ENCODE assay signal across 17 cellular contexts in genomic region chr1:101017448-101017847, GRCh38. TPM values are rescaled to one million over a fixed set of nuclear protein-coding genes. Genes with fewer than 3 reads are reported as not detected.
A peak's percentile ranks its signal among the peaks of the same experiment; 100 is the strongest.
DNase-seq lines count a peak whose midpoint lies in the region; ATAC-seq and TF ChIP-seq lines count a peak whose summit lies in the region.
"Had no signal": no experiment of that assay in that cellular context is flagged by ENCODE, and none has a peak within 500 bp of the region (broad histone marks: within the 10 kb centered on the region; RNA-seq: fewer than 3 reads in every experiment).

No MANE protein-coding gene starts in this region.

- H3K27me3 Mint-ChIP-seq in H9 (ENCODE audit: low read depth), result no peaks in the 10 kb centered on the region
- no peaks in the 10 kb centered on the region for H3K27me3 Mint-ChIP-seq in CD8-positive, alpha-beta T cell (ENCODE audit: low read depth)
- H3K27me3 Mint-ChIP-seq: CD4-positive, CD25-positive, alpha-beta regulatory T cell; IgD-negative memory B cell had no signal

- no peaks in the 10 kb centered on the region for H3K23me2 ChIP-seq in H9 (ENCODE audit: insufficient read length, low read depth, low read length, poor library complexity, severe bottlenecking)

- no peak overlapping the region for H2BK15ac ChIP-seq in H9 (ENCODE audit: low read depth, low read length)
- no peak overlapping the region for H2BK15ac ChIP-seq in mesendoderm (replicated peaks; ENCODE audit: low read depth)

- no peaks in the 10 kb centered on the region for H3K4me1 ChIP-seq in H9 (ENCODE audit: insufficient read depth, low read length)
- H3K4me1 ChIP-seq in iPS-18a (ENCODE audit: control insufficient read depth, low read depth, low read length), result peaks cover 7% of the 10 kb centered on the region
- no peaks in the 10 kb centered on the region for H3K4me1 ChIP-seq in mesendoderm (ENCODE audit: control insufficient read depth, low read depth, low read length)
- no peaks in the 10 kb centered on the region for H3K4me1 ChIP-seq in CD8-positive, alpha-beta T cell (ENCODE audit: insufficient read depth, low read length)
- H3K4me1 ChIP-seq: BE2C, Caco-2 had no signal

- H3K79me2 ChIP-seq in H9 (ENCODE audit: insufficient read depth, low read length) (no peaks in the 10 kb centered on the region), mesendoderm (ENCODE audit: control insufficient read depth, insufficient read depth, low read length) (no peaks in the 10 kb centered on the region)

- CTCF ChIA-PET in CD8-positive, alpha-beta T cell (lab: Charles Lee), result no interaction called here

- H3K4me3 Mint-ChIP-seq in H9, result no peak overlapping the region
- H3K4me3 Mint-ChIP-seq in CD8-positive, alpha-beta T cell, result no peak overlapping the region
- H3K4me3 Mint-ChIP-seq: CD4-positive, CD25-positive, alpha-beta regulatory T cell; IgD-negative memory B cell had no signal

- H4K91ac ChIP-seq in H9 (ENCODE audit: insufficient read length, low read depth, low read length), result no peak overlapping the region

- H3K4me1 Mint-ChIP-seq in H9, result peaks cover 9 to 11% of the 10 kb centered on the region in 2 experiments
- peaks cover 60% of the 10 kb centered on the region for H3K4me1 Mint-ChIP-seq in CD8-positive, alpha-beta T cell (ENCODE audit: low read depth)

- H2AFZ ChIP-seq in H9 (ENCODE audit: low read length), result no peak overlapping the region
- H2AFZ ChIP-seq: GM23248 had no signal

- no peak for DNase-seq in H9
- DNase-seq in NCI-H526 treated with DMSO at 0.1 percent for 48 hours (lab: John Stamatoyannopoulos, UW), result peak; percentile 75
- peak; percentile 10 for DNase-seq in mesendoderm
- DNase-seq in SKM-1 treated with dmso at 0.1 percent for 144 hours (lab: John Stamatoyannopoulos, UW; ENCODE audit: unreplicated experiment), result no peak
- DNase-seq in CD8-positive, alpha-beta T cell, result no peak
- DNase-seq in epidermal melanocyte (ENCODE audit: insufficient read length, low spot score), result no peak
- DNase-seq: ACHN; BE2C; C1 segment of cervical spinal cord; Caco-2; CD4-positive, CD25-positive, alpha-beta regulatory T cell; GDM1; GM23248; KBM-7 had no signal

- POLR2A ChIA-PET in CD8-positive, alpha-beta T cell (lab: Charles Lee), result no interaction called here

- H4K5ac ChIP-seq in H9 (ENCODE audit: insufficient read length, low read depth, low read length), result no peak overlapping the region
- H4K5ac ChIP-seq in mesendoderm (ENCODE audit: low read length), result no peak overlapping the region

- TF ChIP-seq CTCF in H9 (conservative IDR thresholded peaks at IDR 0.05), result no peak
- no peak for TF ChIP-seq CTCF in CD8-positive, alpha-beta T cell (IDR thresholded peaks at IDR 0.05)

- H4K8ac ChIP-seq in H9 (replicated peaks; ENCODE audit: insufficient read length, low read depth, low read length) (no peak overlapping the region), mesendoderm (ENCODE audit: low read depth, low read length) (no peak overlapping the region)

- no peak overlapping the region for H2BK12ac ChIP-seq in H9 (ENCODE audit: insufficient read length, low read depth, low read length)

- H3K27me3 ChIP-seq in H9 (ENCODE audit: insufficient read depth, low read length) (no peaks in the 10 kb centered on the region), iPS-18a (ENCODE audit: control insufficient read depth, insufficient read depth, low read length) (no peaks in the 10 kb centered on the region), mesendoderm (ENCODE audit: insufficient read depth, low read length, poor library complexity) (no peaks in the 10 kb centered on the region)
- no peaks in the 10 kb centered on the region for H3K27me3 ChIP-seq in CD8-positive, alpha-beta T cell (ENCODE audit: insufficient read depth, low read length)
- H3K27me3 ChIP-seq: BE2C had no signal

- H3K36me3 ChIP-seq in iPS-18a (ENCODE audit: control insufficient read depth, low read depth, low read length) (peaks cover 31% of the 10 kb centered on the region), mesendoderm (ENCODE audit: control insufficient read depth, insufficient read depth, low read length) (no peaks in the 10 kb centered on the region)
- no peaks in the 10 kb centered on the region for H3K36me3 ChIP-seq in CD8-positive, alpha-beta T cell (ENCODE audit: insufficient read depth, low read length)

- no peaks in the 10 kb centered on the region for H3K79me1 ChIP-seq in H9 (ENCODE audit: insufficient read depth, low read depth, low read length, poor library complexity, severe bottlenecking)
- no peaks in the 10 kb centered on the region for H3K79me1 ChIP-seq in mesendoderm (ENCODE audit: low read length)

- no peak overlapping the region for H3K23ac ChIP-seq in H9 (ENCODE audit: insufficient read length, low read depth, low read length)
- no peak overlapping the region for H3K23ac ChIP-seq in mesendoderm (ENCODE audit: low read length)

- no CpG with 5 or more reads among the region's 1 CpG for WGBS in H9 (ENCODE audit: extremely low coverage, insufficient read length, low lambda C conversion rate)
- no CpG with 5 or more reads among the region's 1 CpG for WGBS in mesendoderm (ENCODE audit: extremely low coverage, insufficient coverage, low lambda C conversion rate)

- intact Hi-C loops in CD8-positive, alpha-beta T cell (cut with DNase I, micrococcal nuclease), result no loop called here

- H2AK5ac ChIP-seq in H9 (ENCODE audit: insufficient read length, low read length) (no peak overlapping the region), mesendoderm (ENCODE audit: low read length) (no peak overlapping the region)

- peak overlapping the region; percentile 32 for H3K4me3 ChIP-seq in iPS-18a (ENCODE audit: low read length)
- H3K4me3 ChIP-seq in mesendoderm (ENCODE audit: low read length), result no peak overlapping the region
- no peak overlapping the region for H3K4me3 ChIP-seq in CD8-positive, alpha-beta T cell (ENCODE audit: low read depth, low read length)
- H3K4me3 ChIP-seq: GM23248 had no signal

- H3K36me3 Mint-ChIP-seq in H9 (ENCODE audit: insufficient read depth in 1 of 3, low read depth in 3 of 3), result peaks cover 21 to 49% (median 39%) of the 10 kb centered on the region in 3 experiments; a peak in 6 of 7 replicates
- H3K36me3 Mint-ChIP-seq in CD8-positive, alpha-beta T cell, result peaks cover 71% of the 10 kb centered on the region

- H3K4me2 ChIP-seq in H9 (ENCODE audit: insufficient read depth, insufficient read length, low read length) (no peak overlapping the region), mesendoderm (ENCODE audit: low read length) (no peak overlapping the region)

- ATAC-seq in CD8-positive, alpha-beta T cell, result no peak
- ATAC-seq: HepG2 had no signal

- H3K18ac ChIP-seq in H9 (ENCODE audit: insufficient read length, low read depth, low read length) (no peak overlapping the region), mesendoderm (ENCODE audit: low read length) (no peak overlapping the region)

- H3K9me3 Mint-ChIP-seq in H9, result no peaks in the 10 kb centered on the region
- H3K9me3 Mint-ChIP-seq in CD8-positive, alpha-beta T cell, result no peaks in the 10 kb centered on the region
- H3K9me3 Mint-ChIP-seq: IgD-negative memory B cell had no signal

- H2BK5ac ChIP-seq in H9 (ENCODE audit: insufficient read length, low read length), result no peak overlapping the region
- no peak overlapping the region for H2BK5ac ChIP-seq in mesendoderm (ENCODE audit: low read length)

- H4K20me1 ChIP-seq in H9 (ENCODE audit: control insufficient read depth, insufficient read depth, insufficient read length), result no peaks in the 10 kb centered on the region

- no peak overlapping the region for H3T11ph ChIP-seq in H9 (ENCODE audit: low read length)

- H3K4ac ChIP-seq in H9 (ENCODE audit: low read depth, low read length) (no peak overlapping the region), mesendoderm (ENCODE audit: low read depth, low read length) (no peak overlapping the region)

- H3K27ac ChIP-seq in H9 (ENCODE audit: insufficient read length, low read depth, low read length) (no peak overlapping the region), iPS-18a (ENCODE audit: low read length) (peak overlapping the region; percentile 9), mesendoderm (ENCODE audit: low read depth, low read length) (no peak overlapping the region)
- H3K27ac ChIP-seq in CD8-positive, alpha-beta T cell (ENCODE audit: low read depth, low read length), result no peak overlapping the region
- H3K27ac ChIP-seq: GM23248 had no signal

- H2BK120ac ChIP-seq in H9 (ENCODE audit: low read depth, low read length, poor library complexity, severe bottlenecking) (no peak overlapping the region), mesendoderm (ENCODE audit: low read depth, low read length) (no peak overlapping the region)

- no peak overlapping the region for H3K56ac ChIP-seq in H9 (ENCODE audit: insufficient read length, low read depth, low read length)
- no peak overlapping the region for H3K56ac ChIP-seq in mesendoderm (ENCODE audit: low read length)

- no peak overlapping the region for H2BK20ac ChIP-seq in H9 (ENCODE audit: low read depth, low read length, poor library complexity, severe bottlenecking)

- H3K14ac ChIP-seq in H9 (ENCODE audit: insufficient read depth, low read length), result no peak overlapping the region

- H3K9me3 ChIP-seq in H9 (ENCODE audit: control insufficient read depth, low read depth, low read length), result no peaks in the 10 kb centered on the region
- H3K9me3 ChIP-seq in iPS-18a (ENCODE audit: control insufficient read depth, low read depth, low read length), result no peaks in the 10 kb centered on the region
- no peaks in the 10 kb centered on the region for H3K9me3 ChIP-seq in CD8-positive, alpha-beta T cell (ENCODE audit: low read length)
- H3K9me3 ChIP-seq: BE2C, Caco-2 had no signal

- H3K9ac ChIP-seq in H9 (ENCODE audit: extremely low read depth, insufficient read length, low read length) (no peak overlapping the region), iPS-18a (ENCODE audit: low read length) (no peak overlapping the region), mesendoderm (ENCODE audit: low read length) (no peak overlapping the region)
- H3K9ac ChIP-seq: GM23248 had no signal

- peak overlapping the region; percentile 32 to 68 (median 46); a peak in 4 of 7 replicates for H3K27ac Mint-ChIP-seq in H9
- H3K27ac Mint-ChIP-seq in CD8-positive, alpha-beta T cell, result no peak overlapping the region
- H3K27ac Mint-ChIP-seq: IgD-negative memory B cell had no signal

RNA-seq across cellular contexts. Expression of gene DPH5, which starts 8.1 kb away (rescaled TPM):
- 49.4 and 51.7 TPM in 2 replicates for total RNA-seq in H9 (2021)
- polyA plus RNA-seq in mesendoderm (2013, experiment 1 of 2), result 49.4 TPM
- 49.3 TPM for polyA plus RNA-seq in mesendoderm (2013, experiment 2 of 2)
- 10 to 100 TPM; 32.1 to 40.7 TPM for total RNA-seq in CD8-positive, alpha-beta T cell

Comparison
In these comparisons a context has a peak if more than half of its experiments do, and no peak if none do; other contexts are left out.
1. DNase-seq: peak in NCI-H526 treated with DMSO at 0.1 percent for 48 hours (single experiment) and mesendoderm (single experiment); none in H9 (single experiment), SKM-1 treated with dmso at 0.1 percent for 144 hours (single experiment), CD8-positive, alpha-beta T cell (0 of 7) and epidermal melanocyte (single experiment).